11 cellular contexts compared by ENCODE assay signal in the genomic region with DNA sequence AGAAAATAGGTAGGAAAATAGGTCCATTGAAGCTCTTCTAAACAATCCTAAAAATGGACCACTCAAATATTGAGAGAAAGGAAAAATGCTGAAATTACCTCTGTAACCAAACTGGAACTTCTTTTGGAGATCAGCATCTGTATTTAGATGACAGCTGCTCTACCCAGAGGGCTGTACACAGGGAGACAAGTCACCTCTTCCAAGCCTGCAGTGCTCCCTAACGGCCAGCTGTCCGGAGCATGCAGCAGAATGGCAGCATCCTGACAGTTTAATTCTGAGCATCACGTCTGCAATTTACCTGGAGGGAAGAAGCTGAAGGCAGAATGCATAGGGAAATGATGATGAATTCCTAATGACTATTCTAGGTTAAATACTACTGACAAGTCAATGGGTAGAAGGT.
DNase-seq lines count a peak whose midpoint lies in the region; ATAC-seq and TF ChIP-seq lines count a peak whose summit lies in the region.
"Had no signal": no experiment of that assay in that cellular context is flagged by ENCODE, and none has a peak within 500 bp of the region (broad histone marks: within the 10 kb centered on the region; RNA-seq: fewer than 3 reads in every experiment).

No MANE protein-coding gene starts in this region.

- peaks cover 19% of the 10 kb centered on the region for H3K27me3 Mint-ChIP-seq in T-helper 2 cell treated with Interferon-gamma antibody and Interleukin-4, amounts not matched to agents 5 μg/mL and 100 μg/mL, for 36 hours (ENCODE audit: low read depth)

- CTCF ChIA-PET in AG04450 (lab: Charles Lee) (interaction anchor here (0.6 to 1.8 kb wide), 9 partner anchors 12 to 547 kb away, joined by 3 to 10 read pairs (median 5); no protein-coding TSS in a partner anchor), HEK293T (lab: Yijun Ruan, JAX) (interaction anchor here (0.6 kb wide), 1 partner anchor 43 kb away, joined by 4 read pairs; no protein-coding TSS in a partner anchor)

- peaks cover 6% of the 10 kb centered on the region for H3K27me3 ChIP-seq in AG04450 (ENCODE audit: control insufficient read depth, insufficient read depth, low read length)
- H3K27me3 ChIP-seq: ovary had no signal

- peak; percentile 8 for DNase-seq in AG04450 (ENCODE audit: low read depth, low spot score)
- DNase-seq in HEK293T (ENCODE audit: extremely low spot score): peak; percentile 25
- DNase-seq in RPMI7951 (ENCODE audit: low read depth): peak; percentile 21
- DNase-seq in fibroblast of villous mesenchyme (ENCODE audit: low read depth): peak; percentile 36
- no peak for DNase-seq in T-helper 2 cell treated with Interferon-gamma antibody and Interleukin-4, amounts not matched to agents 5 μg/mL and 100 μg/mL, for 36 hours (ENCODE audit: low spot score)
- DNase-seq: amniotic stem cell, NCI-H187, ovary had no signal

- no peak overlapping the region for H3K27ac ChIP-seq in AG04450 (ENCODE audit: low read depth, low read length)
- H3K27ac ChIP-seq: ovary had no signal

- no peak overlapping the region for H3K27ac Mint-ChIP-seq in T-helper 2 cell treated with Interferon-gamma antibody and Interleukin-4, amounts not matched to agents 5 μg/mL and 100 μg/mL, for 36 hours

- H3K4me1 Mint-ChIP-seq in T-helper 2 cell treated with Interferon-gamma antibody and Interleukin-4, amounts not matched to agents 5 μg/mL and 100 μg/mL, for 36 hours (ENCODE audit: low read depth): peaks cover 11% of the 10 kb centered on the region

- H3K4me3 ChIP-seq in AG04450 (ENCODE audit: low read depth, low read length): no peak overlapping the region
- no peak overlapping the region for H3K4me3 ChIP-seq in fibroblast of villous mesenchyme (ENCODE audit: low read depth, low read length)
- H3K4me3 ChIP-seq: ovary had no signal

- no peaks in the 10 kb centered on the region; the same call in 1 of the 2 replicates for H3K9me3 ChIP-seq in AG04450 (ENCODE audit: control insufficient read depth, insufficient read depth, low read length)
- H3K9me3 ChIP-seq: ovary had no signal

- POLR2A ChIA-PET in AG04450 (lab: Yijun Ruan, JAX) (no interaction called here), HEK293T (lab: Yijun Ruan, JAX) (no interaction called here)

- peak; percentile 65 for TF ChIP-seq CTCF in AG04450 (IDR thresholded peaks at IDR 0.05; ENCODE audit: low read depth, low read length)
- TF ChIP-seq CTCF in fibroblast of villous mesenchyme (IDR thresholded peaks at IDR 0.05; ENCODE audit: insufficient read depth, low read depth, low read length): peak; percentile 62

- no peak overlapping the region for H3K4me3 Mint-ChIP-seq in T-helper 2 cell treated with Interferon-gamma antibody and Interleukin-4, amounts not matched to agents 5 μg/mL and 100 μg/mL, for 36 hours

- ATAC-seq in HG02981 (IDR thresholded peaks at IDR 0.05; ENCODE audit: unreplicated experiment): no peak
- ATAC-seq in HG03521 (IDR thresholded peaks at IDR 0.05; ENCODE audit: unreplicated experiment): no peak
- ATAC-seq in HG03442 (IDR thresholded peaks at IDR 0.05; ENCODE audit: unreplicated experiment): no peak

- H3K36me3 Mint-ChIP-seq in T-helper 2 cell treated with Interferon-gamma antibody and Interleukin-4, amounts not matched to agents 5 μg/mL and 100 μg/mL, for 36 hours (ENCODE audit: low read depth): no peaks in the 10 kb centered on the region

- no peaks in the 10 kb centered on the region for H3K9me3 Mint-ChIP-seq in T-helper 2 cell treated with Interferon-gamma antibody and Interleukin-4, amounts not matched to agents 5 μg/mL and 100 μg/mL, for 36 hours

TF ChIP-seq in HEK293T, 16 proteins besides CTCF, POLR2A, EP300 and RAD21:
- no peak for TF ChIP-seq BHLHE40 (IDR thresholded peaks at IDR 0.05; ENCODE audit: borderline replicate concordance)
- TF ChIP-seq L3MBTL2 (conservative IDR thresholded peaks at IDR 0.05): no peak
- no peak for TF ChIP-seq NFRKB (IDR thresholded peaks at IDR 0.05)
- no peak for TF ChIP-seq FOXA1 (IDR thresholded peaks at IDR 0.05)
- TF ChIP-seq FOXK2 (IDR thresholded peaks at IDR 0.05): no peak
- no peak for TF ChIP-seq TARDBP (IDR thresholded peaks at IDR 0.05)
- TF ChIP-seq ARNT (IDR thresholded peaks at IDR 0.05): no peak
- TF ChIP-seq, protein P1, sequence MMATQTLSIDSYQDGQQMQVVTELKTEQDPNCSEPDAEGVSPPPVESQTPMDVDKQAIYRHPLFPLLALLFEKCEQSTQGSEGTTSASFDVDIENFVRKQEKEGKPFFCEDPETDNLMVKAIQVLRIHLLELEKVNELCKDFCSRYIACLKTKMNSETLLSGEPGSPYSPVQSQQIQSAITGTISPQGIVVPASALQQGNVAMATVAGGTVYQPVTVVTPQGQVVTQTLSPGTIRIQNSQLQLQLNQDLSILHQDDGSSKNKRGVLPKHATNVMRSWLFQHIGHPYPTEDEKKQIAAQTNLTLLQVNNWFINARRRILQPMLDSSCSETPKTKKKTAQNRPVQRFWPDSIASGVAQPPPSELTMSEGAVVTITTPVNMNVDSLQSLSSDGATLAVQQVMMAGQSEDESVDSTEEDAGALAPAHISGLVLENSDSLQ (IDR thresholded peaks at IDR 0.05): no peak
- TF ChIP-seq FOXM1 (IDR thresholded peaks at IDR 0.05; ENCODE audit: borderline replicate concordance): no peak
